In the genomic region with DNA sequence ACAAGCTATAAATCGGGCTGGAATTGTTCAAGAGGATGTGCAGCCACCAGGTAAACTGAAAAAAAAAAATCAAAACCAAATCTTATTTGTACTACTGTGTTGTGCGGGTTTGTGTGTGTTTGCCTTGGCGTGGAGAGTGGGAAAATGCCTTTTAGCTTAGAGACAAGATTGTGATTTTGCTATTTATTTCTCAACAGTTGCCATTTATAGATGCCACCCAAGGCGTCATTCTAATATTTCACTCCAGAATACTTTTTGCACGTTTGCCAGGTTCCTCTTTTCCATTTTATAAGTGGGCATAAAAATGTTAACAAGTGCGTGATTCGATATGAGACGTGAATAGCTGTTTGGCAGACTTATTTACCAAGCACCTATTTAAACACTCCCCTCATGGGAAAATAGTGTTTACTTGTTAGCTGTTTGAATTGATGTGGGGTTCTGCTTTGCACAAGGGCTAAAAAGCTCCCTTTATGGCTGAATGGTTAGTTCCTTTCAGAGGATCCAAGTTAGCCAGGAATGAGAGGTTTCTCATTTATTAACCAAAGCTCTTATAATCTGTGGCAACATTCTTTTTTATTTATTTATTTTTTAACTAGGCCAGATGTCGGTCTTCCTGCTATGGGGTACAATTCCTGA, we compare ENCODE assay signal across 10 cellular contexts. TPM values are rescaled to one million over a fixed set of nuclear protein-coding genes. Genes with fewer than 3 reads are reported as not detected.
DNase-seq lines count a peak whose midpoint lies in the region; TF ChIP-seq lines count a peak whose summit lies in the region.
"Had no signal": no experiment of that assay in that cellular context is flagged by ENCODE, and none has a peak within 500 bp of the region (broad histone marks: within the 10 kb centered on the region; RNA-seq: fewer than 3 reads in every experiment).

No MANE protein-coding gene starts in this region.

- H3K9me3 Mint-ChIP-seq in glutamatergic neuron (ENCODE audit: unreplicated experiment) = no peaks in the 10 kb centered on the region

- no peak overlapping the region for H3K27ac Mint-ChIP-seq in glutamatergic neuron (ENCODE audit: unreplicated experiment)

- H3K4me3 Mint-ChIP-seq in glutamatergic neuron (ENCODE audit: unreplicated experiment) = no peak overlapping the region

- H3K36me3 Mint-ChIP-seq in glutamatergic neuron (ENCODE audit: unreplicated experiment) = no peaks in the 10 kb centered on the region

- no peak for TF ChIP-seq CTCF in glutamatergic neuron (IDR thresholded peaks at IDR 0.05; ENCODE audit: partially characterized antibody, unreplicated experiment)

- H3K4me1 Mint-ChIP-seq in glutamatergic neuron (ENCODE audit: low read depth, unreplicated experiment) = peaks cover 8% of the 10 kb centered on the region

- no peaks in the 10 kb centered on the region for H3K27me3 Mint-ChIP-seq in glutamatergic neuron (ENCODE audit: unreplicated experiment)

- DNase-seq in CD1c-positive myeloid dendritic cell (ENCODE audit: extremely low spot score) (peak; percentile 67), NCI-H187 treated with DMSO at 0.1 percent for 48 hours (lab: John Stamatoyannopoulos, UW) (peak; percentile 53), cerebellar cortex (ENCODE audit: low spot score) (peak; percentile 54), pons (ENCODE audit: low spot score) (peak; percentile 34), hippocampal formation (lab: John Stamatoyannopoulos, UW) (no peak), GM19238 (ENCODE audit: insufficient read length, low spot score) (no peak), putamen (ENCODE audit: low spot score) (no peak), glutamatergic neuron (no peak)
- DNase-seq: RPMI8226; stimulated activated CD8-positive, alpha-beta memory T cell treated with anti-CD3 and anti-CD28 coated beads, Interleukin-4, amount 100 ng/mL, for 48 hours had no signal

RNA-seq across cellular contexts. Expression of a gene that starts 14.4 kb away (rescaled TPM):
- total RNA-seq in glutamatergic neuron (ENCODE audit: unreplicated experiment) = 19.6 TPM

Comparison
In these comparisons a context has a peak if more than half of its experiments do, and no peak if none do; other contexts are left out.
1. DNase-seq: peak in CD1c-positive myeloid dendritic cell (single experiment), NCI-H187 treated with DMSO at 0.1 percent for 48 hours (single experiment), cerebellar cortex (single experiment) and pons (single experiment); none in hippocampal formation (0 of 2), GM19238 (single experiment), putamen (single experiment) and glutamatergic neuron (single experiment).